Comparison of ENCODE assay signal across 8 cellular contexts in genomic region chr11:108223449-108224149, GRCh38. TPM values are rescaled to one million over a fixed set of nuclear protein-coding genes. Genes with fewer than 3 reads are reported as not detected.
DNase-seq lines count a peak whose midpoint lies in the region; ATAC-seq, FAIRE-seq and TF ChIP-seq lines count a peak whose summit lies in the region.

No MANE protein-coding gene starts in this region.

- WGBS in H9 (ENCODE audit: extremely low coverage, insufficient read length, low lambda C conversion rate): no CpG with 5 or more reads among the region's 17 CpGs

- peaks cover 2 to 30% (median 8%) of the 10 kb centered on the region in 3 experiments for H3K36me3 Mint-ChIP-seq in H9 (ENCODE audit: insufficient read depth in 1 of 3, low read depth in 3 of 3)
- H3K36me3 Mint-ChIP-seq in activated naive CD4-positive, alpha-beta T cell treated with anti-CD3 and anti-CD28 coated beads, Interleukin-2, amount 10 ng/mL, durations not matched to agents 7 days and 5 days: peaks cover 49% of the 10 kb centered on the region

- H3K9me3 ChIP-seq in H9 (ENCODE audit: control insufficient read depth, low read depth, low read length) (no peaks in the 10 kb centered on the region), kidney (ENCODE audit: control insufficient read depth in 1 of 2, low read length in 2 of 2) (no peaks in the 10 kb centered on the region), upper lobe of right lung (no peaks in the 10 kb centered on the region)

- H3K23ac ChIP-seq in H9 (ENCODE audit: insufficient read length, low read depth, low read length): no peak overlapping the region

- H2BK20ac ChIP-seq in H9 (ENCODE audit: low read depth, low read length, poor library complexity, severe bottlenecking): no peak overlapping the region

- peaks cover 14% of the 10 kb centered on the region for H3K23me2 ChIP-seq in H9 (ENCODE audit: insufficient read length, low read depth, low read length, poor library complexity, severe bottlenecking)

- no peak overlapping the region for H3T11ph ChIP-seq in H9 (ENCODE audit: low read length)

- peaks cover 25 to 26% of the 10 kb centered on the region in 2 experiments for H3K4me1 Mint-ChIP-seq in H9
- H3K4me1 Mint-ChIP-seq in activated naive CD4-positive, alpha-beta T cell treated with anti-CD3 and anti-CD28 coated beads, Interleukin-2, amount 10 ng/mL, durations not matched to agents 7 days and 5 days: peaks cover 42% of the 10 kb centered on the region

- H4K5ac ChIP-seq in H9 (ENCODE audit: insufficient read length, low read depth, low read length): no peak overlapping the region

- no peak overlapping the region for H4K91ac ChIP-seq in H9 (ENCODE audit: insufficient read length, low read depth, low read length)

- DNase-seq in NCI-H1105 treated with DMSO at 0.1 percent for 48 hours (lab: John Stamatoyannopoulos, UW) (peak; percentile 19), NCI-H1105 (lab: John Stamatoyannopoulos, UW) (no peak), H9 (no peak), NAMALWA (ENCODE audit: low spot score) (peak; percentile 71), kidney (no peak), upper lobe of right lung (no peak), AG08396 (ENCODE audit: low spot score) (no peak)
- peak; percentile 55 for DNase-seq in activated naive CD4-positive, alpha-beta T cell treated with anti-CD3 and anti-CD28 coated beads, Interleukin-2, amount 10 ng/mL, durations not matched to agents 7 days and 5 days

- peak overlapping the region; percentile 75 for H3K9ac ChIP-seq in H9 (ENCODE audit: extremely low read depth, insufficient read length, low read length)
- H3K9ac ChIP-seq in kidney (ENCODE audit: low read length in 2 of 2): peak overlapping the region; percentile 80 to 86

- H3K27me3 ChIP-seq in H9 (ENCODE audit: insufficient read depth, low read length) (no peaks in the 10 kb centered on the region), upper lobe of right lung (no peaks in the 10 kb centered on the region)

- H3K36me3 ChIP-seq in kidney (ENCODE audit: control insufficient read depth in 1 of 2, insufficient read depth in 2 of 2, low read length in 2 of 2) (peaks cover 0 to 3% of the 10 kb centered on the region in 2 donors), upper lobe of right lung (peaks cover 11% of the 10 kb centered on the region)

- no peak overlapping the region for H3K4ac ChIP-seq in H9 (ENCODE audit: low read depth, low read length)

- no peak overlapping the region for H2BK12ac ChIP-seq in H9 (ENCODE audit: insufficient read length, low read depth, low read length)

- H4K20me1 ChIP-seq in H9 (ENCODE audit: control insufficient read depth, insufficient read depth, insufficient read length): no peaks in the 10 kb centered on the region

- CTCF ChIA-PET in activated naive CD4-positive, alpha-beta T cell treated with anti-CD3 and anti-CD28 coated beads, Interleukin-2, amount 10 ng/mL, durations not matched to agents 7 days and 5 days (lab: Charles Lee): interaction anchor here (0.7 to 3.3 kb wide), 10 partner anchors 13 to 425 kb away, joined by 3 to 20 read pairs (median 4); no protein-coding TSS in a partner anchor

- no peaks in the 10 kb centered on the region for H3K79me1 ChIP-seq in H9 (ENCODE audit: insufficient read depth, low read depth, low read length, poor library complexity, severe bottlenecking)

- H3K14ac ChIP-seq in H9 (ENCODE audit: insufficient read depth, low read length): no peak overlapping the region

- peak overlapping the region; percentile 99 for H3K4me2 ChIP-seq in H9 (ENCODE audit: insufficient read depth, insufficient read length, low read length)

- no peak overlapping the region for H2BK5ac ChIP-seq in H9 (ENCODE audit: insufficient read length, low read length)

- H3K18ac ChIP-seq in H9 (ENCODE audit: insufficient read length, low read depth, low read length): no peak overlapping the region

- peak overlapping the region; percentile 87 to 98 for H3K4me3 ChIP-seq in kidney (ENCODE audit: low read length in 2 of 2)
- peak overlapping the region; percentile 74 for H3K4me3 ChIP-seq in upper lobe of right lung

- H2AK5ac ChIP-seq in H9 (ENCODE audit: insufficient read length, low read length): no peak overlapping the region

- H3K79me2 ChIP-seq in H9 (ENCODE audit: insufficient read depth, low read length): peaks cover 34% of the 10 kb centered on the region; the same call in 1 of the 2 replicates

- H3K27me3 Mint-ChIP-seq in H9 (ENCODE audit: low read depth): no peaks in the 10 kb centered on the region
- no peaks in the 10 kb centered on the region for H3K27me3 Mint-ChIP-seq in activated naive CD4-positive, alpha-beta T cell treated with anti-CD3 and anti-CD28 coated beads, Interleukin-2, amount 10 ng/mL, durations not matched to agents 7 days and 5 days

- no peaks in the 10 kb centered on the region; a peak in 1 of 5 replicates for H3K9me3 Mint-ChIP-seq in H9
- no peaks in the 10 kb centered on the region for H3K9me3 Mint-ChIP-seq in activated naive CD4-positive, alpha-beta T cell treated with anti-CD3 and anti-CD28 coated beads, Interleukin-2, amount 10 ng/mL, durations not matched to agents 7 days and 5 days

- FAIRE-seq in kidney (lab: Jason Lieb, UNC): no peak

- no peaks in the 10 kb centered on the region for H3K4me1 ChIP-seq in H9 (ENCODE audit: insufficient read depth, low read length)
- peaks cover 15 to 20% of the 10 kb centered on the region in 2 donors for H3K4me1 ChIP-seq in kidney (ENCODE audit: control insufficient read depth in 1 of 2, insufficient read depth in 1 of 2, low read depth in 1 of 2, low read length in 2 of 2)
- peaks cover 43% of the 10 kb centered on the region for H3K4me1 ChIP-seq in upper lobe of right lung

- intact Hi-C loops in kidney (cut with DNase I): no loop called here
- intact Hi-C loops in upper lobe of right lung (cut with DNase I): no loop called here

- no peak overlapping the region for H3K27ac Mint-ChIP-seq in H9
- no peak overlapping the region for H3K27ac Mint-ChIP-seq in activated naive CD4-positive, alpha-beta T cell treated with anti-CD3 and anti-CD28 coated beads, Interleukin-2, amount 10 ng/mL, durations not matched to agents 7 days and 5 days

- H3K56ac ChIP-seq in H9 (ENCODE audit: insufficient read length, low read depth, low read length): no peak overlapping the region

- no peak overlapping the region for H3K4me3 Mint-ChIP-seq in H9
- no peak overlapping the region for H3K4me3 Mint-ChIP-seq in activated naive CD4-positive, alpha-beta T cell treated with anti-CD3 and anti-CD28 coated beads, Interleukin-2, amount 10 ng/mL, durations not matched to agents 7 days and 5 days

- TF ChIP-seq CTCF in H9 (conservative IDR thresholded peaks at IDR 0.05): no peak
- no peak for TF ChIP-seq CTCF in kidney (IDR thresholded peaks at IDR 0.05; ENCODE audit: borderline replicate concordance, extremely low read depth, insufficient read depth)
- TF ChIP-seq CTCF in upper lobe of right lung (IDR thresholded peaks at IDR 0.05): no peak

- H4K8ac ChIP-seq in H9 (replicated peaks; ENCODE audit: insufficient read length, low read depth, low read length): no peak overlapping the region

- no peak overlapping the region for H2BK15ac ChIP-seq in H9 (ENCODE audit: low read depth, low read length)

- H2AFZ ChIP-seq in H9 (ENCODE audit: low read length): no peak overlapping the region

- no peak overlapping the region for H2BK120ac ChIP-seq in H9 (ENCODE audit: low read depth, low read length, poor library complexity, severe bottlenecking)

- H3K27ac ChIP-seq in H9 (ENCODE audit: insufficient read length, low read depth, low read length): peak overlapping the region; percentile 52
- peak overlapping the region; percentile 82 to 97 for H3K27ac ChIP-seq in kidney (ENCODE audit: low read depth in 2 of 2, low read length in 2 of 2)
- H3K27ac ChIP-seq in upper lobe of right lung: peak overlapping the region; percentile 96

- no peak for ATAC-seq in upper lobe of right lung

RNA-seq across cellular contexts. Expression of gene ATM, which starts 0.7 kb away (rescaled TPM):
- total RNA-seq in H9 (2021) (54.1 and 58.9 TPM in 2 replicates), kidney (83.3 TPM), upper lobe of right lung (74.0 TPM)
- 11.7 TPM for polyA plus RNA-seq in kidney (ENCODE audit: insufficient read depth, low read depth, low replicate concordance)

RNA-seq across cellular contexts. Expression of gene NPAT, which starts 1.2 kb away (rescaled TPM):
- 22.6 and 22.9 TPM in 2 replicates for total RNA-seq in H9 (2021)
- 17.6 TPM for total RNA-seq in kidney
- 2.5 TPM for polyA plus RNA-seq in kidney (ENCODE audit: insufficient read depth, low read depth, low replicate concordance)
- total RNA-seq in upper lobe of right lung: 15.0 TPM

Comparison
In these comparisons a context has a peak if more than half of its experiments do, and no peak if none do; other contexts are left out.
1. DNase-seq: peak in NCI-H1105 treated with DMSO at 0.1 percent for 48 hours (single experiment), NAMALWA (single experiment) and activated naive CD4-positive, alpha-beta T cell treated with anti-CD3 and anti-CD28 coated beads, Interleukin-2, amount 10 ng/mL, durations not matched to agents 7 days and 5 days (single experiment); none in NCI-H1105 (single experiment), H9 (single experiment), kidney (single experiment), upper lobe of right lung (single experiment) and AG08396 (single experiment).
2. Peak in every context shown above with its lines, with median percentiles within 50 percentile points of each other: H3K27ac ChIP-seq.